ENCODE assay signal across 30 cellular contexts in genomic region chr2:78832481-78832880, GRCh38.
"Had no signal": no experiment of that assay in that cellular context is flagged by ENCODE, and none has a peak within 500 bp of the region (broad histone marks: within the 10 kb centered on the region; RNA-seq: fewer than 3 reads in every experiment).

No MANE protein-coding gene starts in this region.

- H3K27me3 ChIP-seq: neural progenitor cell, ovary, right lobe of liver, sigmoid colon, spleen, suprapubic skin, testis, tibial artery, transverse colon, upper lobe of right lung, uterus had no signal

- H3K4me2 ChIP-seq: neural progenitor cell had no signal

- H3K9ac ChIP-seq: neural progenitor cell, parathyroid adenoma had no signal

- H2AFZ ChIP-seq: neural progenitor cell, parathyroid adenoma had no signal

- H3K79me2 ChIP-seq: parathyroid adenoma had no signal

- ATAC-seq: naive thymus-derived CD8-positive, alpha-beta T cell; natural killer cell treated with Interleukin-12 subunit alpha and Interleukin-12 subunit beta and Interleukin-15 and Interleukin-18, amount 100 ng/mL, for 72 hours; psoas muscle; right cardiac atrium; right lobe of liver; stimulated activated memory B cell treated with anti-CD40 and anti-IgM and Interleukin-4, amounts not matched to agents 10 μg/mL and 1 μg/mL and 100 μg/mL, for 72 hours; stimulated activated naive CD8-positive, alpha-beta T cell treated with anti-CD3 and anti-CD28 coated beads, Interleukin-15, amount 100 ng/mL, for 72 hours; stimulated activated naive CD8-positive, alpha-beta T cell treated with anti-CD3 and anti-CD28 coated beads, Interleukin-15, Interleukin-2, amounts not matched to agents 100 U/mL and 50 U/mL, for 24 hours; upper lobe of right lung had no signal

- H3K9me3 ChIP-seq: ovary, psoas muscle, right lobe of liver, sigmoid colon, spleen, suprapubic skin, testis, tibial artery, transverse colon, upper lobe of right lung, uterus had no signal

- H3K4me3 ChIP-seq: neural progenitor cell, ovary, psoas muscle, right lobe of liver, sigmoid colon, spleen, suprapubic skin, testis, tibial artery, transverse colon, upper lobe of right lung, uterus had no signal

- H3K27ac ChIP-seq: neural progenitor cell, ovary, parathyroid adenoma, psoas muscle, right lobe of liver, sigmoid colon, spleen, suprapubic skin, testis, tibial artery, transverse colon, upper lobe of right lung, uterus had no signal

- H3K36me3 ChIP-seq: neural progenitor cell, ovary, right lobe of liver, sigmoid colon, spleen, suprapubic skin, tibial artery, transverse colon, upper lobe of right lung, uterus had no signal

- DNase-seq: naive thymus-derived CD8-positive, alpha-beta T cell; nephron progenitor cell; occipital lobe; ovary; posterior cingulate gyrus; psoas muscle; right cardiac atrium; right lobe of liver; sigmoid colon; small intestine; spleen; stimulated activated CD4-positive, alpha-beta T cell treated with anti-CD3 and anti-CD28 coated beads, Interleukin-12 subunit alpha, Interleukin-12 subunit beta, amount 100 ng/mL, for 4 hours; stimulated activated CD4-positive, alpha-beta T cell treated with anti-CD3 and anti-CD28 coated beads, Interleukin-1b, Interleukin-23, amount 100 ng/mL, for 48 hours; stimulated activated CD4-positive, alpha-beta T cell treated with anti-CD3 and anti-CD28 coated beads, Interleukin-4, amount 100 ng/mL, for 1 hour; stimulated activated CD4-positive, alpha-beta T cell treated with anti-CD3 and anti-CD28 coated beads, Interleukin-4, amount 100 ng/mL, for 4 hours; stimulated activated CD8-positive, alpha-beta memory T cell treated with anti-CD3 and anti-CD28 coated beads, Interleukin-4, amount 100 ng/mL, for 48 hours; stimulated activated naive CD4-positive, alpha-beta T cell; stimulated activated naive CD8-positive, alpha-beta T cell treated with anti-CD3 and anti-CD28 coated beads, Interleukin-15, amount 100 ng/mL, for 72 hours; stimulated activated naive CD8-positive, alpha-beta T cell treated with anti-CD3 and anti-CD28 coated beads, Interleukin-15, Interleukin-2, amounts not matched to agents 100 U/mL and 50 U/mL, for 24 hours; substantia nigra; testis; tibial artery; transverse colon; upper lobe of right lung; uterus had no signal
